ENCODE assay signal across 11 cellular contexts in genomic region chr14:100540141-100540925, GRCh38. TPM values are rescaled to one million over a fixed set of nuclear protein-coding genes. Genes with fewer than 3 reads are reported as not detected.
DNase-seq lines count a peak whose midpoint lies in the region; ATAC-seq, FAIRE-seq and TF ChIP-seq lines count a peak whose summit lies in the region.
"Had no signal": no experiment of that assay in that cellular context is flagged by ENCODE, and none has a peak within 500 bp of the region (broad histone marks: within the 10 kb centered on the region; RNA-seq: fewer than 3 reads in every experiment).

No MANE protein-coding gene starts in this region.

- no peaks in the 10 kb centered on the region for H3K79me1 ChIP-seq in H1 (ENCODE audit: low read depth, low read length)

- no peaks in the 10 kb centered on the region for H3K9me3 ChIP-seq in H1 (ENCODE audit: insufficient read depth in 2 of 2, low read depth in 1 of 2, low read length in 1 of 2)
- no peaks in the 10 kb centered on the region for H3K9me3 ChIP-seq in MG63
- H3K9me3 ChIP-seq: vagina had no signal

- FAIRE-seq in H1 (lab: Jason Lieb, UNC) = no peak

- WGBS in H1 (ENCODE audit: extremely low coverage in 1 of 2, insufficient coverage in 1 of 2, insufficient read length in 1 of 2, insufficient replicate concordance in 2 of 2, low coverage in 1 of 2, low lambda C conversion rate in 2 of 2, missing lambda C conversion rate in 1 of 2), 2 experiments = 83% methylated on average over 23 of the region's 28 CpGs; no CpG with 5 or more reads in 1 of the 2 experiments

- H3K27me3 Mint-ChIP-seq in Calu3 (ENCODE audit: unreplicated experiment) = no peaks in the 10 kb centered on the region
- no peaks in the 10 kb centered on the region for H3K27me3 Mint-ChIP-seq in neural crest cell (ENCODE audit: low read depth)
- H3K27me3 Mint-ChIP-seq: naive B cell had no signal

- peaks cover 1 to 5% (median 3%) of the 10 kb centered on the region in 4 experiments; a peak in 3 of 7 replicates for H3K4me1 ChIP-seq in H1 (replicated peaks in 1 of 4; ENCODE audit: control insufficient read depth in 3 of 4, insufficient read depth in 4 of 4, low read length in 3 of 4)
- H3K4me1 ChIP-seq: vagina had no signal

- CTCF ChIA-PET in Calu3 (lab: Charles Lee) = no interaction called here
- CTCF ChIA-PET in H1 (lab: Charles Lee; ENCODE audit: partially characterized antibody) = interaction anchor here (0.6 to 7.8 kb wide), 18 partner anchors 9 to 857 kb away, joined by 3 to 57 read pairs (median 5); no protein-coding TSS in a partner anchor

- no peaks in the 10 kb centered on the region for H3K23me2 ChIP-seq in H1 (ENCODE audit: low read depth, low read length)

- H3K4me2 ChIP-seq in H1 (ENCODE audit: insufficient read depth in 1 of 2, low read depth in 2 of 2, low read length in 2 of 2) = no peak overlapping the region

- no peak overlapping the region for H3K27ac ChIP-seq in H1 (ENCODE audit: low read depth, low read length)
- H3K27ac ChIP-seq: vagina had no signal

- no TSS peak for BruUV-seq in Calu3 (replicated peaks; lab: Mats Ljungman, UMichigan)

- H3K14ac ChIP-seq in H1 (ENCODE audit: insufficient read length) = no peak overlapping the region

- no peak overlapping the region for H2BK120ac ChIP-seq in H1 (replicated peaks; ENCODE audit: low read depth, low read length)

- peak; percentile 37 to 47 for TF ChIP-seq RAD21 in H1 (IDR thresholded peaks at IDR 0.05 in 1 of 2, conservative IDR thresholded peaks at IDR 0.05 in 1 of 2; ENCODE audit: low read depth in 2 of 2, low read length in 2 of 2)

- H3K9ac ChIP-seq in H1 (replicated peaks in 1 of 4; ENCODE audit: extremely low read depth in 1 of 4, low read depth in 3 of 4, low read length in 3 of 4) = no peak overlapping the region

- no peak overlapping the region for H3K4me3 ChIP-seq in LNCaP clone FGC (ENCODE audit: low read depth, low read length)
- no peak overlapping the region for H3K4me3 ChIP-seq in H1 (ENCODE audit: extremely low read depth in 1 of 4, insufficient read depth in 2 of 4, low read depth in 3 of 4, low read length in 4 of 4)
- no peak overlapping the region for H3K4me3 ChIP-seq in MG63
- H3K4me3 ChIP-seq: vagina had no signal

- TF ChIP-seq POLR2A in H1 (IDR thresholded peaks at IDR 0.05; ENCODE audit: control extremely low read depth in 1 of 2, low read depth in 2 of 2, low read length in 2 of 2) = no peak

- H2BK20ac ChIP-seq in H1 (ENCODE audit: low read length) = no peak overlapping the region

- no peak overlapping the region for H2BK5ac ChIP-seq in H1 (ENCODE audit: low read depth, low read length)

- H3K79me2 ChIP-seq in H1 (ENCODE audit: control insufficient read depth in 1 of 2, insufficient read depth in 2 of 2, low read length in 2 of 2) = no peaks in the 10 kb centered on the region

- intact Hi-C loops in Calu3 (cut with micrococcal nuclease; ENCODE audit: unreplicated experiment) = no loop called here

- no peak overlapping the region for H2BK12ac ChIP-seq in H1 (ENCODE audit: low read depth, low read length)

- no peaks in the 10 kb centered on the region; a peak in 1 of 7 replicates for H3K27me3 ChIP-seq in H1 (replicated peaks in 1 of 4; ENCODE audit: control insufficient read depth in 3 of 4, extremely low read depth in 1 of 4, insufficient read depth in 3 of 4, low read length in 3 of 4)
- H3K27me3 ChIP-seq in MG63 = no peaks in the 10 kb centered on the region
- H3K27me3 ChIP-seq: vagina had no signal

- H3K9me3 Mint-ChIP-seq in Calu3 (ENCODE audit: low read depth, unreplicated experiment) (no peaks in the 10 kb centered on the region), neural crest cell (no peaks in the 10 kb centered on the region)
- H3K9me3 Mint-ChIP-seq: naive B cell had no signal

- POLR2A ChIA-PET in H1 (lab: Charles Lee; ENCODE audit: partially characterized antibody) = interaction anchor here (0.6 kb wide), 1 partner anchor 171 kb away, joined by 4 read pairs; no protein-coding TSS in a partner anchor

- no peak overlapping the region for H4K91ac ChIP-seq in H1 (replicated peaks; ENCODE audit: insufficient read length, low read length)

- H3K18ac ChIP-seq in H1 (ENCODE audit: extremely low read depth, low read length) = peak overlapping the region; percentile 32; the same call in 1 of the 2 replicates

- H3K27ac Mint-ChIP-seq in Calu3 (ENCODE audit: unreplicated experiment) = no peak overlapping the region
- H3K27ac Mint-ChIP-seq in neural crest cell (ENCODE audit: unreplicated experiment) = no peak overlapping the region
- H3K27ac Mint-ChIP-seq: naive B cell had no signal

- DNase-seq in Calu3 = peak; percentile 20
- DNase-seq in LNCaP clone FGC (ENCODE audit: low read depth) = no peak
- DNase-seq in H1 (ENCODE audit: low read depth in 1 of 2, low spot score in 2 of 2) = peak in 1 of 2 experiments; percentile 17
- peak; percentile 42 for DNase-seq in neural crest cell (ENCODE audit: low read depth, low spot score)
- DNase-seq in MG63 = no peak
- no peak for DNase-seq in NCI-H226
- DNase-seq: naive B cell had no signal

- no peak overlapping the region for H3K23ac ChIP-seq in H1 (ENCODE audit: insufficient read length)

- no peak for TF ChIP-seq CTCF in Calu3 (IDR thresholded peaks at IDR 0.05; ENCODE audit: unreplicated experiment)
- peak; percentile 34; the same call in 1 of the 2 replicates for TF ChIP-seq CTCF in LNCaP clone FGC (IDR thresholded peaks at IDR 0.05; ENCODE audit: control insufficient read depth, extremely low read depth, insufficient read depth)
- peak in 2 of 3 experiments; percentile 73 to 78; a peak in 3 of 4 replicates for TF ChIP-seq CTCF in H1 (IDR thresholded peaks at IDR 0.05; ENCODE audit: control extremely low read depth in 1 of 3, insufficient read depth in 1 of 3, low read depth in 1 of 3, low read length in 3 of 3)
- peak; percentile 52 for TF ChIP-seq CTCF in neural crest cell (conservative IDR thresholded peaks at IDR 0.05)

- no peaks in the 10 kb centered on the region for H4K20me1 ChIP-seq in H1 (replicated peaks in 1 of 2; ENCODE audit: control insufficient read depth in 1 of 2, insufficient read depth in 2 of 2, low read length in 2 of 2)

- H3K4me1 Mint-ChIP-seq in Calu3 (ENCODE audit: low read depth, unreplicated experiment) = no peaks in the 10 kb centered on the region
- peaks cover 20% of the 10 kb centered on the region for H3K4me1 Mint-ChIP-seq in neural crest cell

- no peak overlapping the region for H3K4ac ChIP-seq in H1 (replicated peaks; ENCODE audit: insufficient read length, low read depth, low read length)

- peaks cover 4% of the 10 kb centered on the region for H3K36me3 Mint-ChIP-seq in Calu3 (ENCODE audit: insufficient read depth, unreplicated experiment)
- no peaks in the 10 kb centered on the region for H3K36me3 Mint-ChIP-seq in neural crest cell (ENCODE audit: low read depth)

- ATAC-seq in GM21723 (IDR thresholded peaks at IDR 0.05; ENCODE audit: unreplicated experiment) = no peak
- no peak for ATAC-seq in HG03045 (IDR thresholded peaks at IDR 0.05; ENCODE audit: unreplicated experiment)
- ATAC-seq: activated CD4-positive, CD25-positive, alpha-beta regulatory T cell treated with anti-CD3 and anti-CD28 coated beads, Interleukin-2, amount 50 U/mL, for 24 hours had no signal

- H3K4me3 Mint-ChIP-seq in Calu3 (ENCODE audit: low read depth, unreplicated experiment) = no peak overlapping the region
- no peak overlapping the region for H3K4me3 Mint-ChIP-seq in neural crest cell

- no peak overlapping the region for H4K5ac ChIP-seq in H1 (ENCODE audit: insufficient read length, low read depth, low read length)

- H3K56ac ChIP-seq in H1 (replicated peaks; ENCODE audit: insufficient read length, low read depth, low read length) = no peak overlapping the region

- no peak overlapping the region for H2AK5ac ChIP-seq in H1 (ENCODE audit: low read depth, low read length)

- peak overlapping the region; percentile 75; the same call in 1 of the 2 replicates for H4K8ac ChIP-seq in H1 (ENCODE audit: extremely low read depth, insufficient read depth, low read length)

- no peaks in the 10 kb centered on the region for H3K36me3 ChIP-seq in H1 (ENCODE audit: control insufficient read depth in 2 of 4, insufficient read depth in 4 of 4, low read length in 3 of 4)
- no peaks in the 10 kb centered on the region for H3K36me3 ChIP-seq in MG63
- H3K36me3 ChIP-seq: vagina had no signal

- TF ChIP-seq EP300 in H1 (IDR thresholded peaks at IDR 0.05; ENCODE audit: borderline replicate concordance in 1 of 2, low read depth in 2 of 2, low read length in 2 of 2) = no peak

- H2AFZ ChIP-seq in H1 (ENCODE audit: low read length) = no peak overlapping the region

- H2BK15ac ChIP-seq in H1 (ENCODE audit: low read length) = 0 out of 2 replicates have a peak overlapping the region, but pooled peaks have one; percentile 8

TF ChIP-seq in H1, 55 proteins besides CTCF, POLR2A, EP300 and RAD21:
- TF ChIP-seq HDAC6 (IDR thresholded peaks at IDR 0.05; ENCODE audit: low read depth, low read length) (no peak), YY1 (IDR thresholded peaks at IDR 0.05; ENCODE audit: low read depth, low read length) (0 out of 2 replicates have a peak, but pooled peaks have one; percentile 5)

RNA-seq across cellular contexts. Expression of gene BEGAIN, which starts 46.9 kb away (rescaled TPM):
- 0.26 and 0.37 TPM in 2 replicates for total RNA-seq in Calu3 (2022)
- total RNA-seq in H1 (2021; fragmentation: NEBNext Ultra II Directional; extraction: Animal tissue kit (Norgen Biotek cat#: 25700)) = 2.1 and 3.0 TPM in 2 replicates
- 2.9 and 3.7 TPM in 2 replicates for polyA plus RNA-seq in H1 (2011; rRNA removed)
- 2.7 TPM for polyA plus RNA-seq in H1 (2011; cell fraction: cytosol; rRNA removed)
- 5.0 TPM for polyA plus RNA-seq in H1 (2011; cell fraction: nucleus; rRNA removed)
- 2.0 to 3.5 TPM (median 2.7 TPM) in 4 replicates for polyA plus RNA-seq in H1 (2012, experiment 1 of 2)
- 1.5 TPM for polyA plus RNA-seq in H1 (2012, experiment 2 of 2)
- 1.6 TPM for polyA plus RNA-seq in H1 (2013, experiment 1 of 2)
- 1.8 TPM for polyA plus RNA-seq in H1 (2013, experiment 2 of 2)
- polyA minus RNA-seq in H1 (2011; rRNA and poly(A)+ RNA removed) = 1.0 and 1.7 TPM in 2 replicates
- 1.4 TPM for polyA minus RNA-seq in H1 (2011; cell fraction: cytosol; rRNA and poly(A)+ RNA removed)
- 1.9 TPM for polyA minus RNA-seq in H1 (2011; cell fraction: nucleus; rRNA and poly(A)+ RNA removed)
- 3.0 and 4.8 TPM in 2 replicates for total RNA-seq in neural crest cell
- total RNA-seq in MG63 (2014; rRNA removed; shearing (Covaris generic); ENCODE audit: low replicate concordance) = 2.3 and 8.2 TPM in 2 replicates

Comparison
In these comparisons a context has a peak if more than half of its experiments do, and no peak if none do; other contexts are left out.
1. DNase-seq: peak in Calu3 (single experiment) and neural crest cell (single experiment); none in LNCaP clone FGC (single experiment), MG63 (single experiment) and NCI-H226 (single experiment).